ENCODE assay signal across 1 cellular context in the genomic region with DNA sequence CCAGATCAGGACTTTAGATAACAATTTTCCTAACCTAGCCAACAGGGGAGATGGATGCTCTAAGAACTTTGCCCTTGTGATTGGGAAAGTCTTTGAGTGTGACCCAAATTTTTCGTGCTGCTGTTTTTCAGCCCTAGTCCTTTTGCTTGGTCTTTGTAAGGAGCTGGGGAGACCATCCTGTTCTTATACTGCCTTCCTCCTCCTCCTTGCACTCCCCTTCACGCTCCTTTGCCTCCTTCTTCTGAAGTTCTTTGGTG.
TF ChIP-seq lines count a peak whose summit lies in the region.

No MANE protein-coding gene starts in this region.

TF ChIP-seq in K562, 482 proteins besides CTCF, POLR2A, EP300 and RAD21 (continued from another document):
- no peak for TF ChIP-seq POLR2H (tag; IDR thresholded peaks at IDR 0.05; ENCODE audit: low read depth)
- no peak for TF ChIP-seq NCOA2 (IDR thresholded peaks at IDR 0.05; ENCODE audit: partially characterized antibody in 2 of 2)
- no peak for TF ChIP-seq NR2C2 (CRISPR knock-in tag; IDR thresholded peaks at IDR 0.05)
- no peak for TF ChIP-seq NR2C2 (tag; IDR thresholded peaks at IDR 0.05)
- no peak for TF ChIP-seq ZNF778 (CRISPR knock-in tag; IDR thresholded peaks at IDR 0.05)
- TF ChIP-seq SAFB2 (IDR thresholded peaks at IDR 0.05; ENCODE audit: borderline replicate concordance, low read depth, low read length, severe bottlenecking) = no peak
- TF ChIP-seq ZNF41 (CRISPR knock-in tag; conservative IDR thresholded peaks at IDR 0.05) = no peak
- TF ChIP-seq NCOA1 (IDR thresholded peaks at IDR 0.05; ENCODE audit: low read depth) = no peak
- no peak for TF ChIP-seq PHTF2 (CRISPR knock-in tag; IDR thresholded peaks at IDR 0.05)
- no peak for TF ChIP-seq ZSCAN29 (IDR thresholded peaks at IDR 0.05)
- TF ChIP-seq, protein P1, sequence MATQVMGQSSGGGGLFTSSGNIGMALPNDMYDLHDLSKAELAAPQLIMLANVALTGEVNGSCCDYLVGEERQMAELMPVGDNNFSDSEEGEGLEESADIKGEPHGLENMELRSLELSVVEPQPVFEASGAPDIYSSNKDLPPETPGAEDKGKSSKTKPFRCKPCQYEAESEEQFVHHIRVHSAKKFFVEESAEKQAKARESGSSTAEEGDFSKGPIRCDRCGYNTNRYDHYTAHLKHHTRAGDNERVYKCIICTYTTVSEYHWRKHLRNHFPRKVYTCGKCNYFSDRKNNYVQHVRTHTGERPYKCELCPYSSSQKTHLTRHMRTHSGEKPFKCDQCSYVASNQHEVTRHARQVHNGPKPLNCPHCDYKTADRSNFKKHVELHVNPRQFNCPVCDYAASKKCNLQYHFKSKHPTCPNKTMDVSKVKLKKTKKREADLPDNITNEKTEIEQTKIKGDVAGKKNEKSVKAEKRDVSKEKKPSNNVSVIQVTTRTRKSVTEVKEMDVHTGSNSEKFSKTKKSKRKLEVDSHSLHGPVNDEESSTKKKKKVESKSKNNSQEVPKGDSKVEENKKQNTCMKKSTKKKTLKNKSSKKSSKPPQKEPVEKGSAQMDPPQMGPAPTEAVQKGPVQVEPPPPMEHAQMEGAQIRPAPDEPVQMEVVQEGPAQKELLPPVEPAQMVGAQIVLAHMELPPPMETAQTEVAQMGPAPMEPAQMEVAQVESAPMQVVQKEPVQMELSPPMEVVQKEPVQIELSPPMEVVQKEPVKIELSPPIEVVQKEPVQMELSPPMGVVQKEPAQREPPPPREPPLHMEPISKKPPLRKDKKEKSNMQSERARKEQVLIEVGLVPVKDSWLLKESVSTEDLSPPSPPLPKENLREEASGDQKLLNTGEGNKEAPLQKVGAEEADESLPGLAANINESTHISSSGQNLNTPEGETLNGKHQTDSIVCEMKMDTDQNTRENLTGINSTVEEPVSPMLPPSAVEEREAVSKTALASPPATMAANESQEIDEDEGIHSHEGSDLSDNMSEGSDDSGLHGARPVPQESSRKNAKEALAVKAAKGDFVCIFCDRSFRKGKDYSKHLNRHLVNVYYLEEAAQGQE (CRISPR knock-in tag; IDR thresholded peaks at IDR 0.05; ENCODE audit: low read depth) = no peak
- TF ChIP-seq, protein P2, sequence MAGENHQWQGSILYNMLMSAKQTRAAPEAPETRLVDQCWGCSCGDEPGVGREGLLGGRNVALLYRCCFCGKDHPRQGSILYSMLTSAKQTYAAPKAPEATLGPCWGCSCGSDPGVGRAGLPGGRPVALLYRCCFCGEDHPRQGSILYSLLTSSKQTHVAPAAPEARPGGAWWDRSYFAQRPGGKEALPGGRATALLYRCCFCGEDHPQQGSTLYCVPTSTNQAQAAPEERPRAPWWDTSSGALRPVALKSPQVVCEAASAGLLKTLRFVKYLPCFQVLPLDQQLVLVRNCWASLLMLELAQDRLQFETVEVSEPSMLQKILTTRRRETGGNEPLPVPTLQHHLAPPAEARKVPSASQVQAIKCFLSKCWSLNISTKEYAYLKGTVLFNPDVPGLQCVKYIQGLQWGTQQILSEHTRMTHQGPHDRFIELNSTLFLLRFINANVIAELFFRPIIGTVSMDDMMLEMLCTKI (IDR thresholded peaks at IDR 0.05; ENCODE audit: partially characterized antibody) = no peak
- no peak for TF ChIP-seq ZNF253 (CRISPR knock-in tag; conservative IDR thresholded peaks at IDR 0.05)
- TF ChIP-seq RBM22 (IDR thresholded peaks at IDR 0.05; ENCODE audit: low read depth, low read length, poor library complexity, severe bottlenecking) = no peak
- no peak for TF ChIP-seq SLC30A9 (CRISPR knock-in tag; IDR thresholded peaks at IDR 0.05)
- TF ChIP-seq NR3C1 (CRISPR knock-in tag; IDR thresholded peaks at IDR 0.05) = no peak
- TF ChIP-seq, protein P3, sequence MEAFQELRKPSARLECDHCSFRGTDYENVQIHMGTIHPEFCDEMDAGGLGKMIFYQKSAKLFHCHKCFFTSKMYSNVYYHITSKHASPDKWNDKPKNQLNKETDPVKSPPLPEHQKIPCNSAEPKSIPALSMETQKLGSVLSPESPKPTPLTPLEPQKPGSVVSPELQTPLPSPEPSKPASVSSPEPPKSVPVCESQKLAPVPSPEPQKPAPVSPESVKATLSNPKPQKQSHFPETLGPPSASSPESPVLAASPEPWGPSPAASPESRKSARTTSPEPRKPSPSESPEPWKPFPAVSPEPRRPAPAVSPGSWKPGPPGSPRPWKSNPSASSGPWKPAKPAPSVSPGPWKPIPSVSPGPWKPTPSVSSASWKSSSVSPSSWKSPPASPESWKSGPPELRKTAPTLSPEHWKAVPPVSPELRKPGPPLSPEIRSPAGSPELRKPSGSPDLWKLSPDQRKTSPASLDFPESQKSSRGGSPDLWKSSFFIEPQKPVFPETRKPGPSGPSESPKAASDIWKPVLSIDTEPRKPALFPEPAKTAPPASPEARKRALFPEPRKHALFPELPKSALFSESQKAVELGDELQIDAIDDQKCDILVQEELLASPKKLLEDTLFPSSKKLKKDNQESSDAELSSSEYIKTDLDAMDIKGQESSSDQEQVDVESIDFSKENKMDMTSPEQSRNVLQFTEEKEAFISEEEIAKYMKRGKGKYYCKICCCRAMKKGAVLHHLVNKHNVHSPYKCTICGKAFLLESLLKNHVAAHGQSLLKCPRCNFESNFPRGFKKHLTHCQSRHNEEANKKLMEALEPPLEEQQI (IDR thresholded peaks at IDR 0.05) = no peak
- no peak for TF ChIP-seq NFIX (CRISPR knock-in tag; IDR thresholded peaks at IDR 0.05; ENCODE audit: low read depth)
- no peak for TF ChIP-seq HDAC6 (IDR thresholded peaks at IDR 0.05; ENCODE audit: low read depth, low read length)
- TF ChIP-seq, protein P4, sequence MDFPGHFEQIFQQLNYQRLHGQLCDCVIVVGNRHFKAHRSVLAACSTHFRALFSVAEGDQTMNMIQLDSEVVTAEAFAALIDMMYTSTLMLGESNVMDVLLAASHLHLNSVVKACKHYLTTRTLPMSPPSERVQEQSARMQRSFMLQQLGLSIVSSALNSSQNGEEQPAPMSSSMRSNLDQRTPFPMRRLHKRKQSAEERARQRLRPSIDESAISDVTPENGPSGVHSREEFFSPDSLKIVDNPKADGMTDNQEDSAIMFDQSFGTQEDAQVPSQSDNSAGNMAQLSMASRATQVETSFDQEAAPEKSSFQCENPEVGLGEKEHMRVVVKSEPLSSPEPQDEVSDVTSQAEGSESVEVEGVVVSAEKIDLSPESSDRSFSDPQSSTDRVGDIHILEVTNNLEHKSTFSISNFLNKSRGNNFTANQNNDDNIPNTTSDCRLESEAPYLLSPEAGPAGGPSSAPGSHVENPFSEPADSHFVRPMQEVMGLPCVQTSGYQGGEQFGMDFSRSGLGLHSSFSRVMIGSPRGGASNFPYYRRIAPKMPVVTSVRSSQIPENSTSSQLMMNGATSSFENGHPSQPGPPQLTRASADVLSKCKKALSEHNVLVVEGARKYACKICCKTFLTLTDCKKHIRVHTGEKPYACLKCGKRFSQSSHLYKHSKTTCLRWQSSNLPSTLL (IDR thresholded peaks at IDR 0.05) = no peak
